ENCODE assay signal across 9 cellular contexts in the genomic region with DNA sequence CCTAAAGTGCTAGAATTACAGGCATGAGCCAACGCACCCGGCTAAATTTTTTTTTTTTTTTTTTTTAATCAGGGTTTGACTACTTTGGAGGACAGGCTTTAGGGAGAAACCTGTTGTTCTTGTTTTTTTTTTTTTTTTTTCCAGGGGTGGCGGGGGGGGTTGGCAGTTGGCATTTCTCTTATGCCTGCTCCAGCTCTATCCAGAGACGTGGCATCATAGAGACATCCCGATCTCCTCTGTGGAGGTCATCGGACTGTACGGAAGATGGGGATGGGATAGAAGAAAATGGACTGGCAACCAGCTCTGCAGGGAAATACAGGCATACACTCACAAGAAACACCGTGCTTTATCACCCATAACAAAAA.
DNase-seq lines count a peak whose midpoint lies in the region; ATAC-seq, FAIRE-seq and TF ChIP-seq lines count a peak whose summit lies in the region.
"Had no signal": no experiment of that assay in that cellular context is flagged by ENCODE, and none has a peak within 500 bp of the region (broad histone marks: within the 10 kb centered on the region; RNA-seq: fewer than 3 reads in every experiment).

No MANE protein-coding gene starts in this region.

- H3K9me3 Mint-ChIP-seq in WTC11: peaks cover 8% of the 10 kb centered on the region
- H3K9me3 Mint-ChIP-seq: activated naive CD4-positive, alpha-beta T cell treated with anti-CD3 and anti-CD28 coated beads, Interleukin-2, amount 50 U/mL, for 72 hours had no signal

- intact Hi-C loops in left cardiac atrium (cut with DNase I): loop anchor here in 1 of 2 donors (5.0 kb wide), 1 partner anchor 55 kb away; no protein-coding TSS in a partner anchor

- H3K27ac Mint-ChIP-seq in WTC11: peak overlapping the region; percentile 84
- H3K27ac Mint-ChIP-seq: activated naive CD4-positive, alpha-beta T cell treated with anti-CD3 and anti-CD28 coated beads, Interleukin-2, amount 50 U/mL, for 72 hours had no signal

- H3K9ac ChIP-seq in skeletal muscle tissue (ENCODE audit: low read depth in 1 of 3, low read length in 3 of 3): peak overlapping the region; percentile 46 to 79 (median 65)

- no peaks in the 10 kb centered on the region for H3K36me3 ChIP-seq in skeletal muscle tissue (ENCODE audit: control insufficient read depth in 3 of 3, insufficient read depth in 3 of 3, low read length in 3 of 3)

- H3K4me1 Mint-ChIP-seq in WTC11: peaks cover 17% of the 10 kb centered on the region

- no peaks in the 10 kb centered on the region for H3K9me3 ChIP-seq in skeletal muscle tissue (ENCODE audit: control insufficient read depth in 3 of 3, low read length in 3 of 3)

- H3K4me3 Mint-ChIP-seq in WTC11: no peak overlapping the region

- H3K4me1 ChIP-seq in skeletal muscle tissue (ENCODE audit: control insufficient read depth in 3 of 3, insufficient read depth in 3 of 3, low read length in 3 of 3): peaks cover 12 to 22% (median 19%) of the 10 kb centered on the region in 3 donors

- CTCF ChIA-PET in WTC11 (lab: Charles Lee): interaction anchor here (0.8 to 2.9 kb wide), 2 partner anchors 10 to 187 kb away, joined by 3 to 16 read pairs; no protein-coding TSS in a partner anchor

- DNase-seq in HFF-Myc (ENCODE audit: extremely low read depth, low read depth) (no peak), WTC11 (ENCODE audit: low spot score) (no peak), left cardiac atrium (no peak), HK-2 (ENCODE audit: unreplicated experiment) (no peak), HTR-8/SVneo (ENCODE audit: insufficient read length, low spot score) (no peak)
- DNase-seq: SHP77 treated with DMSO at 0.1 percent for 48 hours had no signal

- POLR2A ChIA-PET in WTC11 (lab: Charles Lee): no interaction called here

- H3K36me3 Mint-ChIP-seq in WTC11: no peaks in the 10 kb centered on the region
- H3K36me3 Mint-ChIP-seq: activated naive CD4-positive, alpha-beta T cell treated with anti-CD3 and anti-CD28 coated beads, Interleukin-2, amount 50 U/mL, for 72 hours had no signal

- H3K27me3 ChIP-seq in skeletal muscle tissue (ENCODE audit: control insufficient read depth in 3 of 3, insufficient read depth in 3 of 3, low read length in 3 of 3): no peaks in the 10 kb centered on the region

- no peak for FAIRE-seq in HTR-8/SVneo (lab: Jason Lieb, UNC)

- TF ChIP-seq CTCF in HFF-Myc (IDR thresholded peaks at IDR 0.05; ENCODE audit: low read depth, low read length, missing control alignments) (no peak), WTC11 (IDR thresholded peaks at IDR 0.05) (no peak)

- H3K27me3 Mint-ChIP-seq in WTC11 (ENCODE audit: low read depth): no peaks in the 10 kb centered on the region

- H3K4me3 ChIP-seq in HFF-Myc (replicated peaks; ENCODE audit: low read depth, low read length): peak overlapping the region; percentile 27; the same call in 1 of the 2 replicates
- H3K4me3 ChIP-seq in skeletal muscle tissue (ENCODE audit: low read length in 3 of 3): peak overlapping the region; percentile 41 to 82 (median 74)

- H3K27ac ChIP-seq in skeletal muscle tissue (ENCODE audit: low read depth, low read length): peak overlapping the region; percentile 43

- ATAC-seq in WTC11: no peak
- peak; percentile 1 for ATAC-seq in left cardiac atrium
- ATAC-seq in HG02885 (IDR thresholded peaks at IDR 0.05; ENCODE audit: poor library complexity, unreplicated experiment): no peak

TF ChIP-seq in WTC11, 78 proteins besides CTCF, POLR2A, EP300 and RAD21 (continues in another document):
- TF ChIP-seq ATF1 (CRISPR knock-in tag; IDR thresholded peaks at IDR 0.05) (no peak), GABPB1 (CRISPR knock-in tag; IDR thresholded peaks at IDR 0.05) (no peak), NFE2L1 (CRISPR knock-in tag; IDR thresholded peaks at IDR 0.05) (no peak), JUN (CRISPR knock-in tag; IDR thresholded peaks at IDR 0.05) (no peak), RELA (CRISPR knock-in tag; IDR thresholded peaks at IDR 0.05; ENCODE audit: borderline replicate concordance) (no peak)
- TF ChIP-seq, protein P1, sequence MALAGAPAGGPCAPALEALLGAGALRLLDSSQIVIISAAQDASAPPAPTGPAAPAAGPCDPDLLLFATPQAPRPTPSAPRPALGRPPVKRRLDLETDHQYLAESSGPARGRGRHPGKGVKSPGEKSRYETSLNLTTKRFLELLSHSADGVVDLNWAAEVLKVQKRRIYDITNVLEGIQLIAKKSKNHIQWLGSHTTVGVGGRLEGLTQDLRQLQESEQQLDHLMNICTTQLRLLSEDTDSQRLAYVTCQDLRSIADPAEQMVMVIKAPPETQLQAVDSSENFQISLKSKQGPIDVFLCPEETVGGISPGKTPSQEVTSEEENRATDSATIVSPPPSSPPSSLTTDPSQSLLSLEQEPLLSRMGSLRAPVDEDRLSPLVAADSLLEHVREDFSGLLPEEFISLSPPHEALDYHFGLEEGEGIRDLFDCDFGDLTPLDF (CRISPR knock-in tag; IDR thresholded peaks at IDR 0.05): no peak
- TF ChIP-seq, protein P2, sequence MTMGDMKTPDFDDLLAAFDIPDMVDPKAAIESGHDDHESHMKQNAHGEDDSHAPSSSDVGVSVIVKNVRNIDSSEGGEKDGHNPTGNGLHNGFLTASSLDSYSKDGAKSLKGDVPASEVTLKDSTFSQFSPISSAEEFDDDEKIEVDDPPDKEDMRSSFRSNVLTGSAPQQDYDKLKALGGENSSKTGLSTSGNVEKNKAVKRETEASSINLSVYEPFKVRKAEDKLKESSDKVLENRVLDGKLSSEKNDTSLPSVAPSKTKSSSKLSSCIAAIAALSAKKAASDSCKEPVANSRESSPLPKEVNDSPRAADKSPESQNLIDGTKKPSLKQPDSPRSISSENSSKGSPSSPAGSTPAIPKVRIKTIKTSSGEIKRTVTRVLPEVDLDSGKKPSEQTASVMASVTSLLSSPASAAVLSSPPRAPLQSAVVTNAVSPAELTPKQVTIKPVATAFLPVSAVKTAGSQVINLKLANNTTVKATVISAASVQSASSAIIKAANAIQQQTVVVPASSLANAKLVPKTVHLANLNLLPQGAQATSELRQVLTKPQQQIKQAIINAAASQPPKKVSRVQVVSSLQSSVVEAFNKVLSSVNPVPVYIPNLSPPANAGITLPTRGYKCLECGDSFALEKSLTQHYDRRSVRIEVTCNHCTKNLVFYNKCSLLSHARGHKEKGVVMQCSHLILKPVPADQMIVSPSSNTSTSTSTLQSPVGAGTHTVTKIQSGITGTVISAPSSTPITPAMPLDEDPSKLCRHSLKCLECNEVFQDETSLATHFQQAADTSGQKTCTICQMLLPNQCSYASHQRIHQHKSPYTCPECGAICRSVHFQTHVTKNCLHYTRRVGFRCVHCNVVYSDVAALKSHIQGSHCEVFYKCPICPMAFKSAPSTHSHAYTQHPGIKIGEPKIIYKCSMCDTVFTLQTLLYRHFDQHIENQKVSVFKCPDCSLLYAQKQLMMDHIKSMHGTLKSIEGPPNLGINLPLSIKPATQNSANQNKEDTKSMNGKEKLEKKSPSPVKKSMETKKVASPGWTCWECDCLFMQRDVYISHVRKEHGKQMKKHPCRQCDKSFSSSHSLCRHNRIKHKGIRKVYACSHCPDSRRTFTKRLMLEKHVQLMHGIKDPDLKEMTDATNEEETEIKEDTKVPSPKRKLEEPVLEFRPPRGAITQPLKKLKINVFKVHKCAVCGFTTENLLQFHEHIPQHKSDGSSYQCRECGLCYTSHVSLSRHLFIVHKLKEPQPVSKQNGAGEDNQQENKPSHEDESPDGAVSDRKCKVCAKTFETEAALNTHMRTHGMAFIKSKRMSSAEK (CRISPR knock-in tag; IDR thresholded peaks at IDR 0.05; ENCODE audit: borderline replicate concordance): no peak
- TF ChIP-seq, protein P3, sequence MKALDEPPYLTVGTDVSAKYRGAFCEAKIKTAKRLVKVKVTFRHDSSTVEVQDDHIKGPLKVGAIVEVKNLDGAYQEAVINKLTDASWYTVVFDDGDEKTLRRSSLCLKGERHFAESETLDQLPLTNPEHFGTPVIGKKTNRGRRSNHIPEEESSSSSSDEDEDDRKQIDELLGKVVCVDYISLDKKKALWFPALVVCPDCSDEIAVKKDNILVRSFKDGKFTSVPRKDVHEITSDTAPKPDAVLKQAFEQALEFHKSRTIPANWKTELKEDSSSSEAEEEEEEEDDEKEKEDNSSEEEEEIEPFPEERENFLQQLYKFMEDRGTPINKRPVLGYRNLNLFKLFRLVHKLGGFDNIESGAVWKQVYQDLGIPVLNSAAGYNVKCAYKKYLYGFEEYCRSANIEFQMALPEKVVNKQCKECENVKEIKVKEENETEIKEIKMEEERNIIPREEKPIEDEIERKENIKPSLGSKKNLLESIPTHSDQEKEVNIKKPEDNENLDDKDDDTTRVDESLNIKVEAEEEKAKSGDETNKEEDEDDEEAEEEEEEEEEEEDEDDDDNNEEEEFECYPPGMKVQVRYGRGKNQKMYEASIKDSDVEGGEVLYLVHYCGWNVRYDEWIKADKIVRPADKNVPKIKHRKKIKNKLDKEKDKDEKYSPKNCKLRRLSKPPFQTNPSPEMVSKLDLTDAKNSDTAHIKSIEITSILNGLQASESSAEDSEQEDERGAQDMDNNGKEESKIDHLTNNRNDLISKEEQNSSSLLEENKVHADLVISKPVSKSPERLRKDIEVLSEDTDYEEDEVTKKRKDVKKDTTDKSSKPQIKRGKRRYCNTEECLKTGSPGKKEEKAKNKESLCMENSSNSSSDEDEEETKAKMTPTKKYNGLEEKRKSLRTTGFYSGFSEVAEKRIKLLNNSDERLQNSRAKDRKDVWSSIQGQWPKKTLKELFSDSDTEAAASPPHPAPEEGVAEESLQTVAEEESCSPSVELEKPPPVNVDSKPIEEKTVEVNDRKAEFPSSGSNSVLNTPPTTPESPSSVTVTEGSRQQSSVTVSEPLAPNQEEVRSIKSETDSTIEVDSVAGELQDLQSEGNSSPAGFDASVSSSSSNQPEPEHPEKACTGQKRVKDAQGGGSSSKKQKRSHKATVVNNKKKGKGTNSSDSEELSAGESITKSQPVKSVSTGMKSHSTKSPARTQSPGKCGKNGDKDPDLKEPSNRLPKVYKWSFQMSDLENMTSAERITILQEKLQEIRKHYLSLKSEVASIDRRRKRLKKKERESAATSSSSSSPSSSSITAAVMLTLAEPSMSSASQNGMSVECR (CRISPR knock-in tag; IDR thresholded peaks at IDR 0.05; ENCODE audit: borderline replicate concordance): no peak

Comparison
In these comparisons a context has a peak if more than half of its experiments do, and no peak if none do; other contexts are left out.
1. ATAC-seq: peak in left cardiac atrium (2 of 2); none in WTC11 (single experiment) and HG02885 (single experiment).